Comparison of ENCODE assay signal across 12 cellular contexts in genomic region chr2:181258761-181259160, GRCh38.
DNase-seq lines count a peak whose midpoint lies in the region.
"Had no signal": no experiment of that assay in that cellular context is flagged by ENCODE, and none has a peak within 500 bp of the region (broad histone marks: within the 10 kb centered on the region; RNA-seq: fewer than 3 reads in every experiment).

No MANE protein-coding gene starts in this region.

- DNase-seq in EL (peak; percentile 87), NCI-H226 (peak; percentile 84), dedifferentiated amniotic fluid mesenchymal stem cell (ENCODE audit: extremely low spot score) (peak; percentile 63), non-pigmented ciliary epithelial cell (ENCODE audit: low read depth) (peak; percentile 88), mucosa of gallbladder (ENCODE audit: low spot score) (no peak), globus pallidus (ENCODE audit: low spot score) (no peak), ACHN (no peak), COR-L47 (lab: John Stamatoyannopoulos, UW) (no peak)
- DNase-seq: activated CD4-positive, alpha-beta T cell treated with anti-CD3 and anti-CD28 coated beads for 1 hour; activated T-cell treated with anti-CD3 and anti-CD28 coated beads, Interleukin-2, amount 50 U/mL, for 4 hours; H7; stimulated activated CD4-positive, alpha-beta T cell treated with anti-CD3 and anti-CD28 coated beads, Interleukin-12 subunit alpha, Interleukin-12 subunit beta, amount 100 ng/mL, for 4 hours had no signal

- in situ Hi-C loops in ACHN (cut with HindIII; ENCODE audit: low pct_ligation_motif_present, low pct_unique_long_range_greater_than_20kb, low sequenced_read_pairs): no loop called here

Comparison
In these comparisons a context has a peak if more than half of its experiments do, and no peak if none do; other contexts are left out.
1. DNase-seq: peak in EL (single experiment), NCI-H226 (single experiment), dedifferentiated amniotic fluid mesenchymal stem cell (single experiment) and non-pigmented ciliary epithelial cell (single experiment); none in mucosa of gallbladder (single experiment), globus pallidus (single experiment), ACHN (single experiment) and COR-L47 (single experiment).